In the genomic region with DNA sequence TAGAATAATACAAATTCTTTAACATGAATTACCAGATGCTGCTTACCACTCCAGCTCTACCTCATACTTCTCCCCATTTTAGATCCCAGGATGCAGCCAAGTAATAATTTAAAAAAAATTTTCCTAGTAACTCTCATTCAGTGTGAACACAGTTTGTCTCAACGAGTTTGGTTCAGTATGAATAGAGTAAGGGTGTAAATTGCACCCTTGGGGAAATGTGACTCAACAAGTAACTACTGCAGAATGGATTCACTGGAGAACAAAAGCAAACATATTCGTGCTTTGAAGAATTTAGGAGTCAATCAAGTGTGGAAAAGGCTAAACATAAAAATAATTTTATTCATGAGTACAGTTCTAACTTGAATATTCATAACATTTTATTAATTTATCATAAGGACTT, we compare ENCODE assay signal across 20 cellular contexts. TPM values are rescaled to one million over a fixed set of nuclear protein-coding genes. Genes with fewer than 3 reads are reported as not detected.
"Had no signal": no experiment of that assay in that cellular context is flagged by ENCODE, and none has a peak within 500 bp of the region (broad histone marks: within the 10 kb centered on the region; RNA-seq: fewer than 3 reads in every experiment).

No MANE protein-coding gene starts in this region.

- FAIRE-seq: endothelial cell of umbilical vein, frontal cortex had no signal

- ATAC-seq: body of pancreas; heart right ventricle; left lung; sciatic nerve; stimulated activated naive CD8-positive, alpha-beta T cell treated with anti-CD3 and anti-CD28 coated beads, Interleukin-15, amount 100 ng/mL, for 72 hours had no signal

- H3K27ac ChIP-seq: body of pancreas, heart right ventricle, left lung, testis had no signal

- H3K9me3 ChIP-seq: body of pancreas, heart right ventricle, left lung, spleen, testis had no signal

- H3K36me3 ChIP-seq: heart right ventricle, left lung, spleen had no signal

- DNase-seq: activated CD4-positive, CD25-positive, alpha-beta regulatory T cell treated with anti-CD3 and anti-CD28 coated beads, Interleukin-2, amount 50 U/mL, for 72 hours; activated naive CD8-positive, alpha-beta T cell treated with anti-CD3 and anti-CD28 coated beads for 36 hours; amygdala; body of pancreas; effector CD8-positive, alpha-beta T cell; heart right ventricle; left lung; mammary epithelial cell; spleen; stimulated activated naive CD8-positive, alpha-beta T cell treated with anti-CD3 and anti-CD28 coated beads, Interleukin-15, amount 100 ng/mL, for 72 hours; T-helper 9 cell; testis had no signal

- H3K4me3 ChIP-seq: body of pancreas, heart right ventricle, left lung, spleen, testis had no signal

- H3K4me1 ChIP-seq: body of pancreas, testis had no signal

RNA-seq across cellular contexts. Expression of a gene that starts 23.0 kb away (rescaled TPM):
- total RNA-seq: activated CD8-positive, alpha-beta memory T cell treated with anti-CD3 and anti-CD28 coated beads for 36 hours; activated naive CD8-positive, alpha-beta T cell treated with anti-CD3 and anti-CD28 coated beads for 36 hours; activated T-helper 1 cell treated with anti-CD3 and anti-CD28 coated beads, Interleukin-12 subunit alpha, Interleukin-12 subunit beta, Interleukin-2, Interleukin-4 antibody, amounts not matched to agents 30 ng/mL and 10 ng/mL and 1 ng/mL, durations not matched to agents 14 hours and 24 hours and 36 hours; endothelial cell of umbilical vein; fibroblast of lung; osteocyte; ureter had no signal
- polyA plus RNA-seq: fibroblast of lung, heart right ventricle had no signal
